Comparison of ENCODE assay signal across 10 cellular contexts in the genomic region with DNA sequence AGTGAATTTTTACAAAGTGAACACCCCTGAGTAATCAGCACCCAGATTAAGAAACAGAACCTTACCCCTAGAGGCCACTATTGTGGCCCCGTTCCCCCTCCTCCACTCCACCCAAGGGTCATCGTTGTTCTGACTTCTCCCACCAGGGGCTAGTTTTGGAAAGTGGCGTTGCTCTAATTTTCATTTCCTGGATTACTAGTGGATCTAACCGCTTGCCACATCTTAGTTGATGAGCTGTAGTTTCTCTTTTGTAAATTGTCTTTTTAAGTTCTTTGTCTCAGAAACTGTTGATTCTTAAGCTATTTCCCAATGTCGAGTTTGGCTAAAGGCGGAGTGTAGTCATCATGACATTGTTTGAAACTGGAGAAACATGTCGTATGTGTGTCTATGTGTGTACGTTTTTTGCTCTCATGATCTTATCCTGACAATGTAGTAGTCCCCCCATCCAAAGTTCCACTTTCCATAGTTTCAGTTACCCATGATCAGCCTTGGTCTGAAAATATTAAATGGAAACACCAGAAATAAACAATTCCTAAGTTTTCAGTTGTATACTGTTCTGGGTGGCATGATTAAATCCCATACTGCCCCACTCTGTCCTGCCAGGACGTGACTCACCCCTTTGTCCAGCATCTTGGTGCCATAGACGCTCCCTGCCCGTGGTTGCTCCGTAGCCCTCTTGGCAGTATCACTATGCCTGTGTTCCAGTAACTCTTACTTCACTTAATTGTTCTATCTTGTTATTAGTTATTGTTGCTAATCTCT.
A peak's percentile ranks its signal among the peaks of the same experiment; 100 is the strongest.
DNase-seq lines count a peak whose midpoint lies in the region; ATAC-seq, FAIRE-seq and TF ChIP-seq lines count a peak whose summit lies in the region.
"Had no signal": no experiment of that assay in that cellular context is flagged by ENCODE, and none has a peak within 500 bp of the region (broad histone marks: within the 10 kb centered on the region; RNA-seq: fewer than 3 reads in every experiment).

No MANE protein-coding gene starts in this region.

- ATAC-seq in DND-41 (ENCODE audit: insufficient read depth, low read depth) = no peak
- no peak for ATAC-seq in CD8-positive, alpha-beta T cell

- H3K27ac ChIP-seq in DND-41 (ENCODE audit: low read length) (no peak overlapping the region), trophoblast cell (ENCODE audit: low read depth, low read length) (no peak overlapping the region), small intestine (ENCODE audit: low read depth in 1 of 2, low read length in 1 of 2) (peak overlapping the region in 1 of 2 donors; percentile 72)
- no peak overlapping the region for H3K27ac ChIP-seq in CD8-positive, alpha-beta T cell (ENCODE audit: low read depth, low read length)

- H4K20me1 ChIP-seq in DND-41 (ENCODE audit: insufficient read depth, low read length) = no peaks in the 10 kb centered on the region

- H3K4me3 ChIP-seq in DND-41 (ENCODE audit: low read depth in 1 of 2, low read length in 2 of 2) = no peak overlapping the region
- H3K4me3 ChIP-seq in epithelial cell of proximal tubule (ENCODE audit: low read depth, low read length) = no peak overlapping the region
- no peak overlapping the region for H3K4me3 ChIP-seq in trophoblast cell (ENCODE audit: low read depth, low read length)
- H3K4me3 ChIP-seq in CD8-positive, alpha-beta T cell (ENCODE audit: low read depth, low read length) = no peak overlapping the region
- no peak overlapping the region for H3K4me3 ChIP-seq in small intestine (ENCODE audit: low read depth in 1 of 2, low read length in 2 of 2)

- H2AK5ac ChIP-seq in trophoblast cell (ENCODE audit: low read length) = no peak overlapping the region

- peaks cover 8% of the 10 kb centered on the region for H3K4me1 Mint-ChIP-seq in CD8-positive, alpha-beta T cell (ENCODE audit: low read depth)
- peaks cover 17% of the 10 kb centered on the region for H3K4me1 Mint-ChIP-seq in activated CD4-positive, alpha-beta memory T cell treated with anti-CD3 and anti-CD28 coated beads for 36 hours (ENCODE audit: low read depth)

- H3K4me1 ChIP-seq in DND-41 (ENCODE audit: insufficient read depth, low read length) (peaks cover 9% of the 10 kb centered on the region), trophoblast cell (ENCODE audit: control insufficient read depth in 1 of 2, insufficient read depth in 2 of 2, low read length in 2 of 2) (peaks cover 17 to 25% of the 10 kb centered on the region in 2 experiments), small intestine (ENCODE audit: control insufficient read depth in 2 of 2, insufficient read depth in 1 of 2, low read depth in 1 of 2, low read length in 1 of 2) (peaks cover 2 to 3% of the 10 kb centered on the region in 2 donors)
- peaks cover 5% of the 10 kb centered on the region for H3K4me1 ChIP-seq in CD8-positive, alpha-beta T cell (ENCODE audit: insufficient read depth, low read length)

- H4K91ac ChIP-seq in trophoblast cell (ENCODE audit: low read depth, low read length) = no peak overlapping the region

- H3K4me2 ChIP-seq in DND-41 (ENCODE audit: insufficient read depth, low read length) = no peak overlapping the region
- no peak overlapping the region for H3K4me2 ChIP-seq in trophoblast cell (ENCODE audit: low read length)

- H4K12ac ChIP-seq in trophoblast cell (ENCODE audit: low read depth, low read length) = no peak overlapping the region

- H2BK5ac ChIP-seq in trophoblast cell (ENCODE audit: low read depth, low read length, poor library complexity) = no peak overlapping the region

- no peak overlapping the region for H4K8ac ChIP-seq in trophoblast cell (ENCODE audit: low read depth, low read length)

- FAIRE-seq in small intestine (lab: Jason Lieb, UNC) = no peak
- FAIRE-seq: GM18507 had no signal

- H3K36me3 ChIP-seq in DND-41 (ENCODE audit: insufficient read depth, low read length) (no peaks in the 10 kb centered on the region), trophoblast cell (ENCODE audit: control insufficient read depth in 1 of 2, insufficient read depth in 2 of 2, low read length in 2 of 2) (no peaks in the 10 kb centered on the region), small intestine (ENCODE audit: control insufficient read depth in 2 of 2, insufficient read depth in 2 of 2, low read length in 2 of 2) (no peaks in the 10 kb centered on the region)
- H3K36me3 ChIP-seq in CD8-positive, alpha-beta T cell (ENCODE audit: insufficient read depth, low read length) = no peaks in the 10 kb centered on the region

- peak; percentile 11 for TF ChIP-seq CTCF in DND-41 (IDR thresholded peaks at IDR 0.05; ENCODE audit: borderline replicate concordance, extremely low read depth, low read length, poor library complexity, severe bottlenecking)
- peak; percentile 23 for TF ChIP-seq CTCF in epithelial cell of proximal tubule (conservative IDR thresholded peaks at IDR 0.05; ENCODE audit: low read depth, low read length)
- TF ChIP-seq CTCF in CD8-positive, alpha-beta T cell (IDR thresholded peaks at IDR 0.05) = no peak

- POLR2A ChIA-PET in CD8-positive, alpha-beta T cell (lab: Charles Lee) = interaction anchor here (0.6 kb wide), 3 partner anchors 20 to 622 kb away, joined by 3 read pairs; no protein-coding TSS in a partner anchor
- POLR2A ChIA-PET in activated CD4-positive, alpha-beta memory T cell treated with anti-CD3 and anti-CD28 coated beads for 36 hours (lab: Charles Lee) = no interaction called here

- DNase-seq in DND-41 (no peak), NOMO-1 (lab: John Stamatoyannopoulos, UW; ENCODE audit: unreplicated experiment in 2 of 2) (peak; percentile 69 to 82), epithelial cell of proximal tubule (ENCODE audit: low read depth) (no peak), trophoblast cell (peak in 1 of 2 donors; percentile 54), small intestine (no peak), NCI-H2081 (lab: John Stamatoyannopoulos, UW) (no peak)
- DNase-seq in CD8-positive, alpha-beta T cell = no peak
- no peak for DNase-seq in activated CD4-positive, alpha-beta memory T cell treated with anti-CD3 and anti-CD28 coated beads for 36 hours
- DNase-seq: NCI-H526 treated with DMSO at 0.1 percent for 48 hours had no signal

- no peak overlapping the region for H3K23ac ChIP-seq in trophoblast cell (ENCODE audit: low read length)

- no peak overlapping the region for H3K4ac ChIP-seq in trophoblast cell (ENCODE audit: low read depth, low read length)

- CTCF ChIA-PET in CD8-positive, alpha-beta T cell (lab: Charles Lee) = interaction anchor here (0.7 to 1.3 kb wide), 2 partner anchors 9 to 152 kb away, joined by 3 read pairs; no protein-coding TSS in a partner anchor
- CTCF ChIA-PET in activated CD4-positive, alpha-beta memory T cell treated with anti-CD3 and anti-CD28 coated beads for 36 hours (lab: Charles Lee) = no interaction called here

- no peak overlapping the region for H3K14ac ChIP-seq in trophoblast cell (ENCODE audit: low read length)

- H3K27ac Mint-ChIP-seq in CD8-positive, alpha-beta T cell = no peak overlapping the region
- H3K27ac Mint-ChIP-seq in activated CD4-positive, alpha-beta memory T cell treated with anti-CD3 and anti-CD28 coated beads for 36 hours = no peak overlapping the region

- no peak overlapping the region for H3K18ac ChIP-seq in trophoblast cell (ENCODE audit: low read length)

- no peaks in the 10 kb centered on the region for H3K36me3 Mint-ChIP-seq in CD8-positive, alpha-beta T cell
- H3K36me3 Mint-ChIP-seq in activated CD4-positive, alpha-beta memory T cell treated with anti-CD3 and anti-CD28 coated beads for 36 hours = no peaks in the 10 kb centered on the region

- peaks cover 35% of the 10 kb centered on the region for H3K79me1 ChIP-seq in trophoblast cell (ENCODE audit: low read length)

- H2AFZ ChIP-seq in DND-41 (ENCODE audit: low read depth, low read length) (no peak overlapping the region), trophoblast cell (ENCODE audit: insufficient read depth, low read length, poor library complexity) (no peak overlapping the region)

- H3K27me3 Mint-ChIP-seq in CD8-positive, alpha-beta T cell (ENCODE audit: low read depth) = no peaks in the 10 kb centered on the region
- H3K27me3 Mint-ChIP-seq in activated CD4-positive, alpha-beta memory T cell treated with anti-CD3 and anti-CD28 coated beads for 36 hours = peaks cover 7% of the 10 kb centered on the region

- H3K9ac ChIP-seq in DND-41 (ENCODE audit: low read depth, low read length) (no peak overlapping the region), trophoblast cell (ENCODE audit: low read length) (no peak overlapping the region)

- no peaks in the 10 kb centered on the region for H3K9me3 Mint-ChIP-seq in CD8-positive, alpha-beta T cell
- no peaks in the 10 kb centered on the region for H3K9me3 Mint-ChIP-seq in activated CD4-positive, alpha-beta memory T cell treated with anti-CD3 and anti-CD28 coated beads for 36 hours

- H2BK12ac ChIP-seq in trophoblast cell (ENCODE audit: low read length) = peak overlapping the region; percentile 78

- no peaks in the 10 kb centered on the region for H3K27me3 ChIP-seq in DND-41 (ENCODE audit: insufficient read depth, low read length, poor library complexity)
- no peaks in the 10 kb centered on the region for H3K27me3 ChIP-seq in trophoblast cell (ENCODE audit: insufficient read depth, low read length)
- no peaks in the 10 kb centered on the region for H3K27me3 ChIP-seq in CD8-positive, alpha-beta T cell (ENCODE audit: insufficient read depth, low read length)
- H3K27me3 ChIP-seq in small intestine (ENCODE audit: control insufficient read depth in 2 of 2, insufficient read depth in 2 of 2, low read length in 2 of 2) = no peaks in the 10 kb centered on the region

- WGBS in trophoblast cell (ENCODE audit: extremely low coverage, insufficient coverage, insufficient read length) = no CpG with 5 or more reads among the region's 12 CpGs
- WGBS in small intestine, 3 donors = 65 to 86% (median 82%) methylated on average over 12 of the region's 12 CpGs

- intact Hi-C loops in CD8-positive, alpha-beta T cell (cut with DNase I, micrococcal nuclease) = loop anchor here in 1 of 2 experiments (10.0 kb wide), 2 partner anchors 209 to 309 kb away; a partner anchor contains a TSS
- intact Hi-C loops in activated CD4-positive, alpha-beta memory T cell treated with anti-CD3 and anti-CD28 coated beads for 36 hours (cut with micrococcal nuclease) = loop anchor here (5.0 to 10.0 kb wide), 3 partner anchors 94 to 751 kb away; no protein-coding TSS in a partner anchor

- H3K9me3 ChIP-seq in DND-41 (ENCODE audit: insufficient read depth, low read length, severe bottlenecking) (no peaks in the 10 kb centered on the region), trophoblast cell (ENCODE audit: insufficient read depth, low read depth, low read length) (no peaks in the 10 kb centered on the region), small intestine (ENCODE audit: control insufficient read depth, low read depth) (no peaks in the 10 kb centered on the region)
- no peaks in the 10 kb centered on the region for H3K9me3 ChIP-seq in CD8-positive, alpha-beta T cell (ENCODE audit: low read length)

- no peak overlapping the region for H3K4me3 Mint-ChIP-seq in CD8-positive, alpha-beta T cell
- no peak overlapping the region for H3K4me3 Mint-ChIP-seq in activated CD4-positive, alpha-beta memory T cell treated with anti-CD3 and anti-CD28 coated beads for 36 hours

- no peaks in the 10 kb centered on the region for H3K79me2 ChIP-seq in DND-41 (ENCODE audit: insufficient read depth, low read length)
- peaks cover 4% of the 10 kb centered on the region for H3K79me2 ChIP-seq in trophoblast cell (ENCODE audit: control insufficient read depth, insufficient read depth, low read length, poor library complexity)

- no peak overlapping the region for H2BK120ac ChIP-seq in trophoblast cell (ENCODE audit: insufficient read depth, low read length, poor library complexity)

Comparison
In these comparisons a context has a peak if more than half of its experiments do, and no peak if none do; other contexts are left out.
1. DNase-seq: peak in NOMO-1 (2 of 2); none in DND-41 (single experiment), epithelial cell of proximal tubule (single experiment), CD8-positive, alpha-beta T cell (0 of 7), small intestine (single experiment), NCI-H2081 (0 of 2) and activated CD4-positive, alpha-beta memory T cell treated with anti-CD3 and anti-CD28 coated beads for 36 hours (single experiment).